Comparison of ENCODE assay signal across 15 cellular contexts in genomic region chr12:97886548-97887176, GRCh38.
DNase-seq lines count a peak whose midpoint lies in the region; TF ChIP-seq lines count a peak whose summit lies in the region.
"Had no signal": no experiment of that assay in that cellular context is flagged by ENCODE, and none has a peak within 500 bp of the region (broad histone marks: within the 10 kb centered on the region; RNA-seq: fewer than 3 reads in every experiment).

No MANE protein-coding gene starts in this region.

- 31% methylated on average over 4 of the region's 4 CpGs for WGBS in esophagus muscularis mucosa

- intact Hi-C loops in esophagus muscularis mucosa (cut with DNase I), result no loop called here

- H3K9me3 ChIP-seq in esophagus muscularis mucosa, result no peaks in the 10 kb centered on the region
- H3K9me3 ChIP-seq: Caco-2, HAP-1 had no signal

- H3K4me3 ChIP-seq in esophagus muscularis mucosa, result no peak overlapping the region
- H3K4me3 ChIP-seq: HAP-1 had no signal

- H3K4me1 ChIP-seq in esophagus muscularis mucosa, result peaks cover 0 to 21% (median 17%) of the 10 kb centered on the region in 4 donors
- H3K4me1 ChIP-seq: Caco-2 had no signal

- TF ChIP-seq POLR2A in esophagus muscularis mucosa (IDR thresholded peaks at IDR 0.05; ENCODE audit: low read depth), result no peak

- TF ChIP-seq EP300 in esophagus muscularis mucosa (IDR thresholded peaks at IDR 0.05), result no peak

- peak overlapping the region; percentile 22 to 55 (median 50) for H3K27ac ChIP-seq in esophagus muscularis mucosa (replicated peaks in 1 of 4)
- H3K27ac ChIP-seq in substantia nigra (ENCODE audit: low read depth, low read length, poor library complexity, severe bottlenecking), result no peak overlapping the region

- no peak for TF ChIP-seq CTCF in esophagus muscularis mucosa (IDR thresholded peaks at IDR 0.05)

- H3K36me3 ChIP-seq in esophagus muscularis mucosa, result no peaks in the 10 kb centered on the region
- H3K36me3 ChIP-seq: HAP-1 had no signal

- H3K27me3 ChIP-seq in esophagus muscularis mucosa, result no peaks in the 10 kb centered on the region

- DNase-seq in esophagus muscularis mucosa (ENCODE audit: extremely low spot score) (no peak), kidney glomerular epithelial cell (lab: John Stamatoyannopoulos, UW) (peak; percentile 39), superior temporal gyrus (ENCODE audit: extremely low spot score) (peak; percentile 53), NCI-H446 treated with DMSO at 0.1 percent for 48 hours (lab: John Stamatoyannopoulos, UW) (no peak), substantia nigra (lab: John Stamatoyannopoulos, UW) (no peak), NCI-H2171 treated with DMSO at 0.1 percent for 48 hours (lab: John Stamatoyannopoulos, UW) (no peak)
- DNase-seq: C1 segment of cervical spinal cord, Caco-2, DMS 273 treated with DMSO at 0.1 percent for 48 hours, DMS79, EL, GDM1, GOT3, HFFc6 had no signal

Comparison
In these comparisons a context has a peak if more than half of its experiments do, and no peak if none do; other contexts are left out.
1. DNase-seq: peak in kidney glomerular epithelial cell (single experiment) and superior temporal gyrus (single experiment); none in esophagus muscularis mucosa (single experiment), NCI-H446 treated with DMSO at 0.1 percent for 48 hours (single experiment), substantia nigra (0 of 49) and NCI-H2171 treated with DMSO at 0.1 percent for 48 hours (single experiment).